1 cellular context compared by ENCODE assay signal in the genomic region with DNA sequence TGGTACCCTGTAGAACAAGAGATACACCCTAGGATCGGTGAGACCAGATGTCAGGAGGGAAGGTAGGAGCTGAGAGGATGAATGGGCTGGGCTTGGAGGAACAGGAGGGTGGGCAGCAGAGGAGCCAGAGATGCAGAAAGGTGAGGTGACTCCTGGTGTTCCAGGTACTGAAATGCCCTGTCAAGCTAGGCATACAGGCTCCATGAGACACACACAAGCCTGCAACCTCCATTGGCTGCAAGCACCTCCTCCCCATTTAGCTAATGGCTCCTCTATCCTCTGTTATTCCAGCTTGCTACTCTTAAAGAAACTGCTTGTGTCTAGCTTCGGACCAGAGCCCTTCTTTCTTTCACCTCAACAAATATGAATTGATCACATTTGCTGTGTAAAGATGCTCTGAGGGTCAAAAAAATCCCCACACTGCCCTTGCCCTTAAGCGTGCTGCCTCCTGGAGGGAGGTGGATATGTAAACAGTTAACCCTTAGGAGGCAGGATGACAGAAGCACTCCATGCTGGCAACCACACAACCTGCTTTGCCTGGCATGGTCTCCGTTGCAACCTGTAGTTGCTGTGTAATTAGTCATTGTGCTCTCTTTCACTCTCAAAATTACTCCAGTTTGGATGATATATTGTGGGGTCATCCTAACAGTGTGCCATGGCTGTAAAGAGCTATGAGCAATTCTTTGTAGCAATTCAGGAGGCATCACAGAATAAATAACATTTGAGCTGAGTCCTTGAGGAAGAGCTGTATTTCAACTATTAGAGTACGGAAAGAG.
TF ChIP-seq lines count a peak whose summit lies in the region.

No MANE protein-coding gene starts in this region.

TF ChIP-seq in HCT116, 20 proteins besides CTCF, POLR2A, EP300 and RAD21 (continued from another document):
- TF ChIP-seq, protein P1, sequence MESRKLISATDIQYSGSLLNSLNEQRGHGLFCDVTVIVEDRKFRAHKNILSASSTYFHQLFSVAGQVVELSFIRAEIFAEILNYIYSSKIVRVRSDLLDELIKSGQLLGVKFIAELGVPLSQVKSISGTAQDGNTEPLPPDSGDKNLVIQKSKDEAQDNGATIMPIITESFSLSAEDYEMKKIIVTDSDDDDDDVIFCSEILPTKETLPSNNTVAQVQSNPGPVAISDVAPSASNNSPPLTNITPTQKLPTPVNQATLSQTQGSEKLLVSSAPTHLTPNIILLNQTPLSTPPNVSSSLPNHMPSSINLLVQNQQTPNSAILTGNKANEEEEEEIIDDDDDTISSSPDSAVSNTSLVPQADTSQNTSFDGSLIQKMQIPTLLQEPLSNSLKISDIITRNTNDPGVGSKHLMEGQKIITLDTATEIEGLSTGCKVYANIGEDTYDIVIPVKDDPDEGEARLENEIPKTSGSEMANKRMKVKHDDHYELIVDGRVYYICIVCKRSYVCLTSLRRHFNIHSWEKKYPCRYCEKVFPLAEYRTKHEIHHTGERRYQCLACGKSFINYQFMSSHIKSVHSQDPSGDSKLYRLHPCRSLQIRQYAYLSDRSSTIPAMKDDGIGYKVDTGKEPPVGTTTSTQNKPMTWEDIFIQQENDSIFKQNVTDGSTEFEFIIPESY (IDR thresholded peaks at IDR 0.05; ENCODE audit: extremely low read depth, insufficient replicate concordance, low read length) = no peak
- TF ChIP-seq CBX3 (IDR thresholded peaks at IDR 0.05; ENCODE audit: low read depth) = no peak
- TF ChIP-seq EZH2phosphoT487 (IDR thresholded peaks at IDR 0.05; ENCODE audit: borderline replicate concordance) = no peak
- no peak for TF ChIP-seq POLR2AphosphoS5 (IDR thresholded peaks at IDR 0.05; ENCODE audit: low read depth, low read length)
- no peak for TF ChIP-seq REST (IDR thresholded peaks at IDR 0.05; ENCODE audit: low read depth)
- TF ChIP-seq ZNF274 (IDR thresholded peaks at IDR 0.05; ENCODE audit: low read depth, low read length) = no peak
- TF ChIP-seq, protein P2, sequence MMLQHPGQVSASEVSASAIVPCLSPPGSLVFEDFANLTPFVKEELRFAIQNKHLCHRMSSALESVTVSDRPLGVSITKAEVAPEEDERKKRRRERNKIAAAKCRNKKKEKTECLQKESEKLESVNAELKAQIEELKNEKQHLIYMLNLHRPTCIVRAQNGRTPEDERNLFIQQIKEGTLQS (IDR thresholded peaks at IDR 0.05) = no peak
- TF ChIP-seq FOSL1 (IDR thresholded peaks at IDR 0.05; ENCODE audit: low read depth) = no peak
- no peak for TF ChIP-seq MAX (IDR thresholded peaks at IDR 0.05)
- TF ChIP-seq EZH2 (IDR thresholded peaks at IDR 0.05) = no peak
- TF ChIP-seq EGR1 (IDR thresholded peaks at IDR 0.05; ENCODE audit: low read depth) = no peak
- TF ChIP-seq CEBPB (IDR thresholded peaks at IDR 0.05; ENCODE audit: low read depth) = no peak
- TF ChIP-seq ZFX (IDR thresholded peaks at IDR 0.05) = no peak
- TF ChIP-seq ELF1 (IDR thresholded peaks at IDR 0.05; ENCODE audit: borderline replicate concordance, low read depth) = no peak
- TF ChIP-seq YY1 (IDR thresholded peaks at IDR 0.05; ENCODE audit: extremely low read depth, insufficient replicate concordance, low read depth, low read length) = no peak
- TF ChIP-seq SP1 (IDR thresholded peaks at IDR 0.05; ENCODE audit: low read depth) = no peak
